30 cellular contexts compared by ENCODE assay signal in the genomic region with DNA sequence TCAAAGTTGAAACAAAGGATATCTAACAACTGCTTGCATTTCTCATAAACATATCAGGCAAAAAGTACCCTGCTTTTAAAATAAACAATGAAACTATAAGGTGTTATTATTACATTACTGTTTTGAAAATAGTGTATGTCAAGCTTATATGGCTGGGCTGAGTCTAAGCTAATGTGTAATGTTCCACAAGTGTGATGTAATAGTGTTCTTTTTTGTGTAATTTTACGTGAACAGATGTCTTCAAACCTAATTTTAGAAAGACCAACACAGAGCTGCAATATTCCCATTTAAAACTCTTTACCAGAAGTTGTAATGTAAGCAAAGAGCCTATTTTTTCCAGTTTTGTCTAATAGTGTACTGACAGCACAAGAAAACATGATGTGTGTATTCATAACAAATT. TPM values are rescaled to one million over a fixed set of nuclear protein-coding genes. Genes with fewer than 3 reads are reported as not detected.
A peak's percentile ranks its signal among the peaks of the same experiment; 100 is the strongest.
DNase-seq lines count a peak whose midpoint lies in the region; TF ChIP-seq lines count a peak whose summit lies in the region.
"Had no signal": no experiment of that assay in that cellular context is flagged by ENCODE, and none has a peak within 500 bp of the region (broad histone marks: within the 10 kb centered on the region; RNA-seq: fewer than 3 reads in every experiment).

No MANE protein-coding gene starts in this region.

- H3K79me2 ChIP-seq in GM23248 (ENCODE audit: insufficient read depth) = peaks cover 72% of the 10 kb centered on the region

- H3K4me1 Mint-ChIP-seq in chondrocyte (ENCODE audit: low read depth) = peaks cover 8% of the 10 kb centered on the region

- no peak for TF ChIP-seq POLR2A in NB4 (IDR thresholded peaks at IDR 0.05; ENCODE audit: extremely low read depth, insufficient read length)

- H3K27me3 Mint-ChIP-seq in chondrocyte (ENCODE audit: low read depth) = no peaks in the 10 kb centered on the region
- H3K27me3 Mint-ChIP-seq: activated CD8-positive, alpha-beta memory T cell treated with anti-CD3 and anti-CD28 coated beads, Interleukin-2, amount 10 ng/mL, durations not matched to agents 7 days and 5 days; activated naive CD8-positive, alpha-beta T cell treated with anti-CD3 and anti-CD28 coated beads, Interleukin-2, amount 50 U/mL, for 24 hours; central memory CD8-positive, alpha-beta T cell had no signal

- H2AFZ ChIP-seq in GM23248 = no peak overlapping the region

- H3K9me3 ChIP-seq in GM23248 (ENCODE audit: low read depth) = no peaks in the 10 kb centered on the region
- H3K9me3 ChIP-seq: esophagus muscularis mucosa, left lung, right atrium auricular region, transverse colon had no signal

- in situ Hi-C loops in GM23248 (cut with MboI) = no loop called here

- no peak overlapping the region for H3K27ac ChIP-seq in GM23248
- H3K27ac ChIP-seq: BLaER1 treated with 17β-estradiol and CSF1 and Interleukin-3, amounts not matched to agents 10 nM and 100 nM; esophagus muscularis mucosa; left lung; right atrium auricular region; SK-N-MC; transverse colon had no signal

- H3K9me2 ChIP-seq in GM23248 (ENCODE audit: insufficient read depth) = no peaks in the 10 kb centered on the region

- H3K36me3 Mint-ChIP-seq in chondrocyte (ENCODE audit: low read depth) = peaks cover 4% of the 10 kb centered on the region

- H3K4me3 ChIP-seq in GM23248 (no peak overlapping the region), NB4 (ENCODE audit: low read depth, low read length) (no peak overlapping the region)
- H3K4me3 ChIP-seq: BLaER1 treated with 17β-estradiol and CSF1 and Interleukin-3, amounts not matched to agents 10 nM and 100 nM; esophagus muscularis mucosa; left lung; right atrium auricular region; SK-N-MC; transverse colon had no signal

- H3F3A ChIP-seq in GM23248 (ENCODE audit: insufficient read depth) = no peaks in the 10 kb centered on the region

- no peaks in the 10 kb centered on the region for H4K20me1 ChIP-seq in GM23248 (ENCODE audit: insufficient read depth)

- H3K4me2 ChIP-seq in GM23248 (ENCODE audit: unreplicated experiment) = no peak overlapping the region

- TF ChIP-seq CTCF in NB4 (IDR thresholded peaks at IDR 0.05; ENCODE audit: low read depth, low read length) = no peak
- no peak for TF ChIP-seq CTCF in chondrocyte (IDR thresholded peaks at IDR 0.05)

- H3K4me3 Mint-ChIP-seq in chondrocyte (ENCODE audit: unreplicated experiment) = no peak overlapping the region
- H3K4me3 Mint-ChIP-seq: activated CD8-positive, alpha-beta memory T cell treated with anti-CD3 and anti-CD28 coated beads, Interleukin-2, amount 10 ng/mL, durations not matched to agents 7 days and 5 days; activated naive CD8-positive, alpha-beta T cell treated with anti-CD3 and anti-CD28 coated beads, Interleukin-2, amount 50 U/mL, for 24 hours; activated T-cell treated with anti-CD3 and anti-CD28 coated beads, Interleukin-2, amount 50 U/mL, for 72 hours; central memory CD8-positive, alpha-beta T cell; T-helper 1 cell treated with Interleukin-12 subunit alpha and Interleukin-12 subunit beta and Interleukin-4 antibody, amounts not matched to agents 30 μg/mL and 1 μg/mL, for 36 hours had no signal

- peaks cover 14% of the 10 kb centered on the region for H3K36me3 ChIP-seq in GM23248 (ENCODE audit: low read depth)

- no peak overlapping the region for H3K9ac ChIP-seq in GM23248
- H3K9ac ChIP-seq: BLaER1 treated with 17β-estradiol and CSF1 and Interleukin-3, amounts not matched to agents 10 nM and 100 nM had no signal

- 80 to 94% methylated on average over 1 of the region's 1 CpG for WGBS in GM23248 (ENCODE audit: low coverage in 1 of 2, low lambda C conversion rate in 2 of 2, missing lambda C conversion rate in 2 of 2), 2 experiments

- peak overlapping the region; percentile 19 for H3K27ac Mint-ChIP-seq in chondrocyte (ENCODE audit: unreplicated experiment)
- H3K27ac Mint-ChIP-seq: activated CD8-positive, alpha-beta memory T cell treated with anti-CD3 and anti-CD28 coated beads, Interleukin-2, amount 10 ng/mL, durations not matched to agents 7 days and 5 days; activated naive CD8-positive, alpha-beta T cell treated with anti-CD3 and anti-CD28 coated beads, Interleukin-2, amount 50 U/mL, for 24 hours; activated T-cell treated with anti-CD3 and anti-CD28 coated beads, Interleukin-2, amount 50 U/mL, for 72 hours; T-helper 1 cell treated with Interleukin-12 subunit alpha and Interleukin-12 subunit beta and Interleukin-4 antibody, amounts not matched to agents 30 μg/mL and 1 μg/mL, for 36 hours had no signal

- no peaks in the 10 kb centered on the region for H3K27me3 ChIP-seq in GM23248 (replicated peaks; ENCODE audit: insufficient read depth)
- H3K27me3 ChIP-seq: BLaER1 treated with 17β-estradiol and CSF1 and Interleukin-3, amounts not matched to agents 10 nM and 100 nM; esophagus muscularis mucosa; left lung; right atrium auricular region; transverse colon had no signal

- DNase-seq in GM23248 = peak; percentile 8
- DNase-seq in NB4 (ENCODE audit: low read depth) = peak; percentile 32
- no peak for DNase-seq in chondrocyte (ENCODE audit: low spot score)
- peak; percentile 19 for DNase-seq in iris pigment epithelial cell (ENCODE audit: low read depth)
- no peak for DNase-seq in NCI-H510A (lab: John Stamatoyannopoulos, UW)
- no peak for DNase-seq in NCI-H2107 treated with DMSO at 0.1 percent for 48 hours (lab: John Stamatoyannopoulos, UW; ENCODE audit: unreplicated experiment)
- DNase-seq in medulla oblongata (ENCODE audit: extremely low spot score) = no peak
- DNase-seq: activated CD4-positive, alpha-beta T cell treated with anti-CD3 and anti-CD28 coated beads, Interleukin-2, amount 50 U/mL, for 4 hours; activated CD4-positive, CD25-positive, alpha-beta regulatory T cell; activated CD8-positive, alpha-beta memory T cell treated with anti-CD3 and anti-CD28 coated beads, Interleukin-2, amount 10 ng/mL, durations not matched to agents 7 days and 5 days; activated naive CD4-positive, alpha-beta T cell; activated naive CD8-positive, alpha-beta T cell treated with anti-CD3 and anti-CD28 coated beads, Interleukin-2, amount 50 U/mL, for 24 hours; activated T-cell treated with anti-CD3 and anti-CD28 coated beads, Interleukin-2, amount 50 U/mL, for 72 hours; DMS53; glutamatergic neuron; islet precursor cell; Kasumi-1; left lung; NCI-H1092 treated with DMSO at 0.1 percent for 48 hours; NCI-H187; NCI-H2171; posterior cingulate gyrus; stimulated activated CD4-positive, alpha-beta T cell treated with anti-CD3 and anti-CD28 coated beads, Interleukin-4, amount 100 ng/mL, for 1 hour; transverse colon had no signal

- H3K9me3 Mint-ChIP-seq in chondrocyte (ENCODE audit: low read depth) = no peaks in the 10 kb centered on the region
- H3K9me3 Mint-ChIP-seq: activated naive CD8-positive, alpha-beta T cell treated with anti-CD3 and anti-CD28 coated beads, Interleukin-2, amount 50 U/mL, for 24 hours; activated T-cell treated with anti-CD3 and anti-CD28 coated beads, Interleukin-2, amount 50 U/mL, for 72 hours; central memory CD8-positive, alpha-beta T cell; T-helper 1 cell treated with Interleukin-12 subunit alpha and Interleukin-12 subunit beta and Interleukin-4 antibody, amounts not matched to agents 30 μg/mL and 1 μg/mL, for 36 hours had no signal

- no peaks in the 10 kb centered on the region for H3K4me1 ChIP-seq in GM23248 (ENCODE audit: insufficient read depth)
- H3K4me1 ChIP-seq: right atrium auricular region, transverse colon had no signal

RNA-seq across cellular contexts. Expression of a gene that starts 34.0 kb away (rescaled TPM):
- 26.9 and 28.7 TPM in 2 replicates for total RNA-seq in GM23248 (2014; rRNA removed; shearing (Covaris generic))
- 47.1 and 50.2 TPM in 2 replicates for polyA plus RNA-seq in GM23248 (2016; fragmentation: Nextera tagmentation; extraction: Ambion mirVana)
- 16.0 to 19.4 TPM (median 19.0 TPM) in 3 replicates for total RNA-seq in chondrocyte

RNA-seq across cellular contexts. Expression of a gene that starts 55.6 kb away (rescaled TPM):
- total RNA-seq in GM23248 (2014; rRNA removed; shearing (Covaris generic)) = 171 and 193 TPM in 2 replicates
- polyA plus RNA-seq in GM23248 (2016; fragmentation: Nextera tagmentation; extraction: Ambion mirVana) = 190 and 194 TPM in 2 replicates
- 147 to 181 TPM (median 148 TPM) in 3 replicates for total RNA-seq in chondrocyte

Comparison
In these comparisons a context has a peak if more than half of its experiments do, and no peak if none do; other contexts are left out.
1. DNase-seq: peak in GM23248 (single experiment), NB4 (single experiment) and iris pigment epithelial cell (single experiment); none in chondrocyte (single experiment), NCI-H510A (single experiment), NCI-H2107 treated with DMSO at 0.1 percent for 48 hours (single experiment) and medulla oblongata (single experiment).